1 cellular context compared by ENCODE assay signal in genomic region chr17:69175812-69176517, GRCh38.
TF ChIP-seq lines count a peak whose summit lies in the region.

No MANE protein-coding gene starts in this region.

TF ChIP-seq in HepG2, 621 proteins besides CTCF, POLR2A, EP300 and RAD21 (continued from another document and continues in another):
- TF ChIP-seq PAXIP1 (CRISPR knock-in tag; conservative IDR thresholded peaks at IDR 0.05): peak; percentile 30; the same call in 1 of the 2 replicates
- TF ChIP-seq SNRNP70 (IDR thresholded peaks at IDR 0.05; ENCODE audit: low read depth, low read length): no peak
- peak; percentile 38; the same call in 1 of the 2 replicates for TF ChIP-seq ELF3 (CRISPR knock-in tag; IDR thresholded peaks at IDR 0.05)
- TF ChIP-seq ASH2L (IDR thresholded peaks at IDR 0.05; ENCODE audit: insufficient read length, low read depth, low read length): no peak
- TF ChIP-seq PITX1 (CRISPR knock-in tag; IDR thresholded peaks at IDR 0.05): no peak
- TF ChIP-seq ZBTB3 (CRISPR knock-in tag; IDR thresholded peaks at IDR 0.05; ENCODE audit: borderline replicate concordance, low read depth): no peak
- peak; percentile 86; the same call in 1 of the 2 replicates for TF ChIP-seq ARID3A (IDR thresholded peaks at IDR 0.05; ENCODE audit: low read depth, low read length)
- TF ChIP-seq IKZF4 (CRISPR knock-in tag; IDR thresholded peaks at IDR 0.05; ENCODE audit: borderline replicate concordance, low read depth, not compliant biosample characterization): no peak
- no peak for TF ChIP-seq NFE2L1 (CRISPR knock-in tag; IDR thresholded peaks at IDR 0.05; ENCODE audit: borderline replicate concordance)
- TF ChIP-seq ZNF12 (CRISPR knock-in tag; IDR thresholded peaks at IDR 0.05): peak; percentile 53; the same call in 1 of the 2 replicates
- TF ChIP-seq ZNF407 (CRISPR knock-in tag; IDR thresholded peaks at IDR 0.05; ENCODE audit: not compliant biosample characterization): no peak
- TF ChIP-seq CEBPG (CRISPR knock-in tag; IDR thresholded peaks at IDR 0.05): peak; percentile 85
- TF ChIP-seq ZNF883 (CRISPR knock-in tag; IDR thresholded peaks at IDR 0.05; ENCODE audit: not compliant biosample characterization): no peak
- TF ChIP-seq NKX3-1 (CRISPR knock-in tag; IDR thresholded peaks at IDR 0.05): no peak
- no peak for TF ChIP-seq ZBTB49 (CRISPR knock-in tag; IDR thresholded peaks at IDR 0.05; ENCODE audit: borderline replicate concordance)
- peak; percentile 43; the same call in 1 of the 2 replicates for TF ChIP-seq RARA (CRISPR knock-in tag; IDR thresholded peaks at IDR 0.05)
- no peak for TF ChIP-seq MAX (IDR thresholded peaks at IDR 0.05)
- no peak for TF ChIP-seq ZNF124 (CRISPR knock-in tag; IDR thresholded peaks at IDR 0.05)
- no peak; the same call in 1 of the 2 replicates for TF ChIP-seq SIX1 (CRISPR knock-in tag; IDR thresholded peaks at IDR 0.05; ENCODE audit: borderline replicate concordance)
- TF ChIP-seq ZNF782 (CRISPR knock-in tag; IDR thresholded peaks at IDR 0.05; ENCODE audit: borderline replicate concordance): no peak
- TF ChIP-seq KLF15 (CRISPR knock-in tag; IDR thresholded peaks at IDR 0.05; ENCODE audit: borderline replicate concordance): no peak
- 0 out of 2 replicates have a peak, but pooled peaks have one; percentile 31 for TF ChIP-seq ISL2 (CRISPR knock-in tag; IDR thresholded peaks at IDR 0.05)
- no peak for TF ChIP-seq KLF13 (CRISPR knock-in tag; IDR thresholded peaks at IDR 0.05)
- no peak for TF ChIP-seq CEBPZ (IDR thresholded peaks at IDR 0.05; ENCODE audit: low read length)
- TF ChIP-seq ZNF644 (CRISPR knock-in tag; IDR thresholded peaks at IDR 0.05; ENCODE audit: low read depth): 0 out of 2 replicates have a peak, but pooled peaks have one; percentile 49
- no peak for TF ChIP-seq ZNF275 (CRISPR knock-in tag; IDR thresholded peaks at IDR 0.05; ENCODE audit: borderline replicate concordance)
- no peak for TF ChIP-seq ZSCAN12 (CRISPR knock-in tag; IDR thresholded peaks at IDR 0.05)
- no peak for TF ChIP-seq ZFP36L1 (CRISPR knock-in tag; IDR thresholded peaks at IDR 0.05)
- 0 out of 2 replicates have a peak, but pooled peaks have one; percentile 53 for TF ChIP-seq RXRB (CRISPR knock-in tag; IDR thresholded peaks at IDR 0.05; ENCODE audit: borderline replicate concordance)
- TF ChIP-seq ZNF704 (CRISPR knock-in tag; IDR thresholded peaks at IDR 0.05; ENCODE audit: borderline replicate concordance): no peak
- peak; percentile 78 for TF ChIP-seq POGZ (CRISPR knock-in tag; IDR thresholded peaks at IDR 0.05)
- no peak for TF ChIP-seq NR2F6 (IDR thresholded peaks at IDR 0.05)
- TF ChIP-seq NR2F6 (CRISPR knock-in tag; IDR thresholded peaks at IDR 0.05): no peak
- no peak for TF ChIP-seq ZSCAN20 (CRISPR knock-in tag; IDR thresholded peaks at IDR 0.05; ENCODE audit: borderline replicate concordance)
- TF ChIP-seq FOXA1 (IDR thresholded peaks at IDR 0.05): no peak
- TF ChIP-seq FOXA1 (CRISPR knock-in tag; IDR thresholded peaks at IDR 0.05): peak; percentile 64; the same call in 1 of the 2 replicates
- TF ChIP-seq SOX5 (CRISPR knock-in tag; IDR thresholded peaks at IDR 0.05; ENCODE audit: borderline replicate concordance): peak; percentile 82; the same call in 1 of the 2 replicates
- no peak for TF ChIP-seq ZNF616 (CRISPR knock-in tag; IDR thresholded peaks at IDR 0.05; ENCODE audit: low read depth)
- TF ChIP-seq ZKSCAN8 (CRISPR knock-in tag; IDR thresholded peaks at IDR 0.05; ENCODE audit: borderline replicate concordance): 0 out of 2 replicates have a peak, but pooled peaks have one; percentile 34
